ENCODE assay signal across 29 cellular contexts in genomic region chr9:134970719-134971118, GRCh38. TPM values are rescaled to one million over a fixed set of nuclear protein-coding genes. Genes with fewer than 3 reads are reported as not detected.
"Had no signal": no experiment of that assay in that cellular context is flagged by ENCODE, and none has a peak within 500 bp of the region (broad histone marks: within the 10 kb centered on the region; RNA-seq: fewer than 3 reads in every experiment).

No MANE protein-coding gene starts in this region.

- H3K4me3 ChIP-seq: breast epithelium, esophagus muscularis mucosa, heart right ventricle, pancreas, prostate gland, upper lobe of left lung had no signal

- ATAC-seq: activated naive CD4-positive, alpha-beta T cell treated with anti-CD3 and anti-CD28 coated beads, Interleukin-2, amount 50 U/mL, for 72 hours; foreskin keratinocyte; heart right ventricle; naive thymus-derived CD8-positive, alpha-beta T cell; pancreas; stimulated activated effector memory CD8-positive, alpha-beta T cell treated with anti-CD3 and anti-CD28 coated beads, Interleukin-12 subunit alpha, Interleukin-12 subunit beta, amount 100 ng/mL, for 72 hours; T-helper 17 cell had no signal

- H3K36me3 Mint-ChIP-seq: activated CD4-positive, alpha-beta memory T cell treated with anti-CD3 and anti-CD28 coated beads for 36 hours; naive thymus-derived CD8-positive, alpha-beta T cell; stimulated activated effector memory CD8-positive, alpha-beta T cell treated with anti-CD3 and anti-CD28 coated beads, Interleukin-12 subunit alpha, Interleukin-12 subunit beta, amount 100 ng/mL, for 72 hours had no signal

- H3K9me3 ChIP-seq: breast epithelium, esophagus muscularis mucosa, heart right ventricle, pancreas, prostate gland, upper lobe of left lung had no signal

- H3K27ac ChIP-seq: breast epithelium, esophagus muscularis mucosa, foreskin keratinocyte, heart right ventricle, pancreas, prostate gland, upper lobe of left lung had no signal

- H3K4me1 ChIP-seq: breast epithelium, foreskin keratinocyte, pancreas, prostate gland, upper lobe of left lung had no signal

- H3K9me3 Mint-ChIP-seq: activated CD4-positive, alpha-beta memory T cell treated with anti-CD3 and anti-CD28 coated beads for 36 hours; activated CD4-positive, alpha-beta T cell treated with anti-CD3 and anti-CD28 coated beads, Interleukin-2, amount 10 ng/mL, durations not matched to agents 24 days and 14 days; activated naive CD4-positive, alpha-beta T cell treated with anti-CD3 and anti-CD28 coated beads, Interleukin-2, amount 50 U/mL, for 72 hours; activated T-helper 1 cell treated with anti-CD3 and anti-CD28 coated beads, Interleukin-12 subunit alpha, Interleukin-12 subunit beta, Interleukin-2, Interleukin-4 antibody, amounts not matched to agents 30 ng/mL and 10 ng/mL and 1 ng/mL, durations not matched to agents 14 hours and 24 hours and 36 hours; central memory CD8-positive, alpha-beta T cell; dendritic cell treated with granulocyte-macrophage colony-stimulating factor and Interleukin-4, amounts not matched to agents 40 ng/mL and 50 ng/mL, for 4 days; naive thymus-derived CD8-positive, alpha-beta T cell; neural crest cell; stimulated activated effector memory CD8-positive, alpha-beta T cell treated with anti-CD3 and anti-CD28 coated beads, Interleukin-12 subunit alpha, Interleukin-12 subunit beta, amount 100 ng/mL, for 72 hours; stimulated activated naive CD8-positive, alpha-beta T cell treated with anti-CD3 and anti-CD28 coated beads, Interleukin-15, Interleukin-2, amounts not matched to agents 100 ng/mL and 50 ng/mL, for 24 hours had no signal

- DNase-seq: activated CD4-positive, alpha-beta memory T cell treated with anti-CD3 and anti-CD28 coated beads for 36 hours; activated CD4-positive, alpha-beta T cell treated with anti-CD3 and anti-CD28 coated beads, Interleukin-2, amount 10 ng/mL, durations not matched to agents 24 days and 14 days; activated CD4-positive, CD25-positive, alpha-beta regulatory T cell treated with anti-CD3 and anti-CD28 coated beads, Interleukin-2, amount 50 U/mL, for 72 hours; activated CD8-positive, alpha-beta memory T cell treated with anti-CD3 and anti-CD28 coated beads, Interleukin-2, amount 50 U/mL, for 4 hours; activated gamma-delta T cell treated with Interleukin-2 at 50 U/mL for 16 hours; activated T-cell treated with anti-CD3 and anti-CD28 coated beads, Interleukin-2, amount 50 U/mL, for 1 hour; foreskin keratinocyte; heart right ventricle; kidney glomerular epithelial cell; midbrain; naive thymus-derived CD8-positive, alpha-beta T cell; nucleus accumbens; stimulated activated CD4-positive, alpha-beta T cell treated with anti-CD3 and anti-CD28 coated beads, Interleukin-4, amount 100 ng/mL, for 1 hour; T-helper 17 cell; T1000; upper lobe of left lung had no signal

- H3K4me3 Mint-ChIP-seq: activated CD4-positive, alpha-beta memory T cell treated with anti-CD3 and anti-CD28 coated beads for 36 hours; activated CD4-positive, alpha-beta T cell treated with anti-CD3 and anti-CD28 coated beads, Interleukin-2, amount 10 ng/mL, durations not matched to agents 24 days and 14 days; activated T-helper 1 cell treated with anti-CD3 and anti-CD28 coated beads, Interleukin-12 subunit alpha, Interleukin-12 subunit beta, Interleukin-2, Interleukin-4 antibody, amounts not matched to agents 30 ng/mL and 10 ng/mL and 1 ng/mL, durations not matched to agents 14 hours and 24 hours and 36 hours; central memory CD8-positive, alpha-beta T cell; dendritic cell treated with granulocyte-macrophage colony-stimulating factor and Interleukin-4, amounts not matched to agents 40 ng/mL and 50 ng/mL, for 4 days; naive thymus-derived CD8-positive, alpha-beta T cell; neural crest cell; stimulated activated effector memory CD8-positive, alpha-beta T cell treated with anti-CD3 and anti-CD28 coated beads, Interleukin-12 subunit alpha, Interleukin-12 subunit beta, amount 100 ng/mL, for 72 hours; stimulated activated naive CD8-positive, alpha-beta T cell treated with anti-CD3 and anti-CD28 coated beads, Interleukin-15, Interleukin-2, amounts not matched to agents 100 ng/mL and 50 ng/mL, for 24 hours; T-helper 17 cell had no signal

- H3K27ac Mint-ChIP-seq: activated CD4-positive, alpha-beta memory T cell treated with anti-CD3 and anti-CD28 coated beads for 36 hours; activated CD4-positive, alpha-beta T cell treated with anti-CD3 and anti-CD28 coated beads, Interleukin-2, amount 10 ng/mL, durations not matched to agents 24 days and 14 days; activated naive CD4-positive, alpha-beta T cell treated with anti-CD3 and anti-CD28 coated beads, Interleukin-2, amount 50 U/mL, for 72 hours; activated T-helper 1 cell treated with anti-CD3 and anti-CD28 coated beads, Interleukin-12 subunit alpha, Interleukin-12 subunit beta, Interleukin-2, Interleukin-4 antibody, amounts not matched to agents 30 ng/mL and 10 ng/mL and 1 ng/mL, durations not matched to agents 14 hours and 24 hours and 36 hours; dendritic cell treated with granulocyte-macrophage colony-stimulating factor and Interleukin-4, amounts not matched to agents 40 ng/mL and 50 ng/mL, for 4 days; naive thymus-derived CD8-positive, alpha-beta T cell; stimulated activated effector memory CD8-positive, alpha-beta T cell treated with anti-CD3 and anti-CD28 coated beads, Interleukin-12 subunit alpha, Interleukin-12 subunit beta, amount 100 ng/mL, for 72 hours; stimulated activated naive CD8-positive, alpha-beta T cell treated with anti-CD3 and anti-CD28 coated beads, Interleukin-15, Interleukin-2, amounts not matched to agents 100 ng/mL and 50 ng/mL, for 24 hours; T-helper 17 cell had no signal

- H3K36me3 ChIP-seq: breast epithelium, esophagus muscularis mucosa, heart right ventricle, pancreas, prostate gland, upper lobe of left lung had no signal

- H3K27me3 ChIP-seq: foreskin keratinocyte, upper lobe of left lung had no signal

- H3K4me1 Mint-ChIP-seq: activated CD4-positive, alpha-beta T cell treated with anti-CD3 and anti-CD28 coated beads, Interleukin-2, amount 10 ng/mL, durations not matched to agents 24 days and 14 days; central memory CD8-positive, alpha-beta T cell; naive thymus-derived CD8-positive, alpha-beta T cell; stimulated activated effector memory CD8-positive, alpha-beta T cell treated with anti-CD3 and anti-CD28 coated beads, Interleukin-12 subunit alpha, Interleukin-12 subunit beta, amount 100 ng/mL, for 72 hours; T-helper 17 cell had no signal

RNA-seq across cellular contexts. Expression of gene FCN1, which starts 53.0 kb away (rescaled TPM):
- total RNA-seq: activated CD4-positive, alpha-beta memory T cell treated with anti-CD3 and anti-CD28 coated beads for 36 hours; activated CD4-positive, alpha-beta T cell treated with anti-CD3 and anti-CD28 coated beads, Interleukin-2, amount 10 ng/mL, durations not matched to agents 24 days and 14 days; activated CD8-positive, alpha-beta memory T cell treated with anti-CD3 and anti-CD28 coated beads for 36 hours; activated naive CD4-positive, alpha-beta T cell treated with anti-CD3 and anti-CD28 coated beads, Interleukin-2, amount 50 U/mL, for 72 hours; activated T-helper 1 cell treated with anti-CD3 and anti-CD28 coated beads, Interleukin-12 subunit alpha, Interleukin-12 subunit beta, Interleukin-2, Interleukin-4 antibody, amounts not matched to agents 30 ng/mL and 10 ng/mL and 1 ng/mL, durations not matched to agents 14 hours and 24 hours and 36 hours; foreskin keratinocyte; glomerular endothelial cell; neural crest cell had no signal
- polyA plus RNA-seq: foreskin keratinocyte had no signal
